2 cellular contexts compared by ENCODE assay signal in the genomic region with DNA sequence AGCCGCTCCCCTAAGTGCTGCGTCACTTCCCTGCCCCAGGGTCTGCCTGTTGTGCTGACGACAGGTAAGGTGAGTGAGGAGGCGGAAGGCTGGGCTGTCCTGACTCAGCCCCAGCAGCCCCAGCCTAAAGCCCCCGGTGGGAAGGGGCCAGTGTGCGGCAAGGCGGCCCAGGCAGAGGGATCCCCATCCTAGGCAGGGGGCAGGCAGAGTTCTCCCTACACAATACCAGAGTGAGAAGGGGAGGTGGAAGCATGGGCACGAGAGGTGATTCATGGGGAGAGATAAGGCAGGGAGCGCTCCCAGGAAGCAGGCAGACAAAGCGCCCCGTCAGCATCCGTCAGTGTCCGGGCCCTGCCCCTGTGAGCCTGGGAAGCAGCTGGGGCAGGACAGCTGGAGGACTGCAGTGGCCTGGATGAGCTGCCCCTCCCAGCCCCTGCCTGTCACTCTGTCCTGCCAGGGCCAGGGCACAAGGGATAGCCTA.
TF ChIP-seq lines count a peak whose summit lies in the region.

No MANE protein-coding gene starts in this region.

TF ChIP-seq in A549, 52 proteins besides CTCF, POLR2A, EP300 and RAD21:
- TF ChIP-seq MAFK (IDR thresholded peaks at IDR 0.05; ENCODE audit: partially characterized antibody) = peak; percentile 96
- TF ChIP-seq MAZ (IDR thresholded peaks at IDR 0.05; ENCODE audit: borderline replicate concordance, low read depth, low read length) = no peak
- no peak for TF ChIP-seq HOXB13 (CRISPR knock-in tag; IDR thresholded peaks at IDR 0.05; ENCODE audit: low read depth)
- TF ChIP-seq, protein P1, sequence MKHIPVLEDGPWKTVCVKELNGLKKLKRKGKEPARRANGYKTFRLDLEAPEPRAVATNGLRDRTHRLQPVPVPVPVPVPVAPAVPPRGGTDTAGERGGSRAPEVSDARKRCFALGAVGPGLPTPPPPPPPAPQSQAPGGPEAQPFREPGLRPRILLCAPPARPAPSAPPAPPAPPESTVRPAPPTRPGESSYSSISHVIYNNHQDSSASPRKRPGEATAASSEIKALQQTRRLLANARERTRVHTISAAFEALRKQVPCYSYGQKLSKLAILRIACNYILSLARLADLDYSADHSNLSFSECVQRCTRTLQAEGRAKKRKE (CRISPR knock-in tag; IDR thresholded peaks at IDR 0.05; ENCODE audit: low read depth) = no peak

TF ChIP-seq in IMR-90, 13 proteins besides CTCF, POLR2A, EP300 and RAD21:
- TF ChIP-seq, protein P2, sequence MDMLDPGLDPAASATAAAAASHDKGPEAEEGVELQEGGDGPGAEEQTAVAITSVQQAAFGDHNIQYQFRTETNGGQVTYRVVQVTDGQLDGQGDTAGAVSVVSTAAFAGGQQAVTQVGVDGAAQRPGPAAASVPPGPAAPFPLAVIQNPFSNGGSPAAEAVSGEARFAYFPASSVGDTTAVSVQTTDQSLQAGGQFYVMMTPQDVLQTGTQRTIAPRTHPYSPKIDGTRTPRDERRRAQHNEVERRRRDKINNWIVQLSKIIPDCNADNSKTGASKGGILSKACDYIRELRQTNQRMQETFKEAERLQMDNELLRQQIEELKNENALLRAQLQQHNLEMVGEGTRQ (IDR thresholded peaks at IDR 0.05; ENCODE audit: low read depth, low read length) = no peak
- TF ChIP-seq RFX5 (IDR thresholded peaks at IDR 0.05; ENCODE audit: low read depth, low read length) (no peak), FOS (IDR thresholded peaks at IDR 0.05; ENCODE audit: low read depth, low read length) (peak; percentile 49), BHLHE40 (IDR thresholded peaks at IDR 0.05; ENCODE audit: low read depth, low read length) (peak; percentile 87), NFE2L2 (IDR thresholded peaks at IDR 0.05; ENCODE audit: low read depth, low read length) (0 out of 2 replicates have a peak, but pooled peaks have one; percentile 22), MAFK (IDR thresholded peaks at IDR 0.05; ENCODE audit: low read depth, low read length) (peak; percentile 90), MAZ (IDR thresholded peaks at IDR 0.05; ENCODE audit: borderline replicate concordance, low read depth, low read length) (peak; percentile 19; the same call in 1 of the 2 replicates), CHD1 (IDR thresholded peaks at IDR 0.05; ENCODE audit: low read depth, low read length) (no peak), CEBPB (IDR thresholded peaks at IDR 0.05; ENCODE audit: low read depth, low read length) (no peak), RCOR1 (IDR thresholded peaks at IDR 0.05; ENCODE audit: insufficient replicate concordance, low read length) (no peak)
